22 cellular contexts compared by ENCODE assay signal in genomic region chr1:52653207-52653849, GRCh38. TPM values are rescaled to one million over a fixed set of nuclear protein-coding genes. Genes with fewer than 3 reads are reported as not detected.
"Had no signal": no experiment of that assay in that cellular context is flagged by ENCODE, and none has a peak within 500 bp of the region (broad histone marks: within the 10 kb centered on the region; RNA-seq: fewer than 3 reads in every experiment).

No MANE protein-coding gene starts in this region.

- H3K79me2 ChIP-seq: hepatocyte, parathyroid adenoma had no signal

- DNase-seq: activated CD4-positive, alpha-beta memory T cell treated with anti-CD3 and anti-CD28 coated beads for 36 hours; activated T-cell treated with anti-CD3 and anti-CD28 coated beads for 4 hours; anterior cingulate cortex; caudate nucleus; colonic mucosa; foreskin keratinocyte; islet precursor cell; small intestine; stimulated activated CD4-positive, alpha-beta T cell treated with anti-CD3 and anti-CD28 coated beads, Interleukin-4, amount 100 ng/mL, for 1 hour; T-helper 1 cell; upper lobe of right lung had no signal

- ATAC-seq: foreskin keratinocyte, left lobe of liver, right lobe of liver, upper lobe of right lung had no signal

- H3K4me2 ChIP-seq: hepatocyte had no signal

- H3K36me3 Mint-ChIP-seq: brain had no signal

- H3K27ac Mint-ChIP-seq: activated CD4-positive, alpha-beta memory T cell treated with anti-CD3 and anti-CD28 coated beads for 36 hours; activated T-helper 1 cell treated with anti-CD3 and anti-CD28 coated beads, Interleukin-12 subunit alpha, Interleukin-12 subunit beta, Interleukin-2, Interleukin-4 antibody, amounts not matched to agents 30 ng/mL and 10 ng/mL and 1 ng/mL, durations not matched to agents 14 hours and 24 hours and 36 hours; brain had no signal

- H3K9me3 ChIP-seq: colonic mucosa, neutrophil, right lobe of liver, thoracic aorta, upper lobe of right lung had no signal

- H3K9me3 Mint-ChIP-seq: activated CD4-positive, alpha-beta memory T cell treated with anti-CD3 and anti-CD28 coated beads for 36 hours; activated T-helper 1 cell treated with anti-CD3 and anti-CD28 coated beads, Interleukin-12 subunit alpha, Interleukin-12 subunit beta, Interleukin-2, Interleukin-4 antibody, amounts not matched to agents 30 ng/mL and 10 ng/mL and 1 ng/mL, durations not matched to agents 14 hours and 24 hours and 36 hours; brain had no signal

- H3K4me1 ChIP-seq: colonic mucosa, foreskin keratinocyte, parathyroid adenoma, upper lobe of right lung had no signal

- H3K27ac ChIP-seq: colonic mucosa, foreskin keratinocyte, neutrophil, parathyroid adenoma, thoracic aorta, upper lobe of right lung, VCaP had no signal

- H3K27me3 Mint-ChIP-seq: activated CD4-positive, alpha-beta memory T cell treated with anti-CD3 and anti-CD28 coated beads for 36 hours; brain had no signal

- H3K27me3 ChIP-seq: colonic mucosa, foreskin keratinocyte, hepatocyte, neutrophil, right lobe of liver, upper lobe of right lung had no signal

- H2AFZ ChIP-seq: hepatocyte, parathyroid adenoma had no signal

- H3K9ac ChIP-seq: parathyroid adenoma had no signal

- H3K4me1 Mint-ChIP-seq: brain had no signal

- H3K36me3 ChIP-seq: colonic mucosa, neutrophil, right lobe of liver, thoracic aorta, upper lobe of right lung had no signal

- H3K4me3 ChIP-seq: colonic mucosa, hepatocyte, right lobe of liver, thoracic aorta, upper lobe of right lung had no signal

- FAIRE-seq: small intestine had no signal

- H3K4me3 Mint-ChIP-seq: activated CD4-positive, alpha-beta memory T cell treated with anti-CD3 and anti-CD28 coated beads for 36 hours; activated T-helper 1 cell treated with anti-CD3 and anti-CD28 coated beads, Interleukin-12 subunit alpha, Interleukin-12 subunit beta, Interleukin-2, Interleukin-4 antibody, amounts not matched to agents 30 ng/mL and 10 ng/mL and 1 ng/mL, durations not matched to agents 14 hours and 24 hours and 36 hours; brain had no signal

RNA-seq across cellular contexts. Expression of gene SHISAL2A, which starts 20.4 kb away (rescaled TPM):
- total RNA-seq: fibroblast of lung, foreskin keratinocyte, lung microvascular endothelial cell, right lobe of liver had no signal
- polyA plus RNA-seq: fibroblast of lung had no signal
